ENCODE assay signal across 9 cellular contexts in the genomic region with DNA sequence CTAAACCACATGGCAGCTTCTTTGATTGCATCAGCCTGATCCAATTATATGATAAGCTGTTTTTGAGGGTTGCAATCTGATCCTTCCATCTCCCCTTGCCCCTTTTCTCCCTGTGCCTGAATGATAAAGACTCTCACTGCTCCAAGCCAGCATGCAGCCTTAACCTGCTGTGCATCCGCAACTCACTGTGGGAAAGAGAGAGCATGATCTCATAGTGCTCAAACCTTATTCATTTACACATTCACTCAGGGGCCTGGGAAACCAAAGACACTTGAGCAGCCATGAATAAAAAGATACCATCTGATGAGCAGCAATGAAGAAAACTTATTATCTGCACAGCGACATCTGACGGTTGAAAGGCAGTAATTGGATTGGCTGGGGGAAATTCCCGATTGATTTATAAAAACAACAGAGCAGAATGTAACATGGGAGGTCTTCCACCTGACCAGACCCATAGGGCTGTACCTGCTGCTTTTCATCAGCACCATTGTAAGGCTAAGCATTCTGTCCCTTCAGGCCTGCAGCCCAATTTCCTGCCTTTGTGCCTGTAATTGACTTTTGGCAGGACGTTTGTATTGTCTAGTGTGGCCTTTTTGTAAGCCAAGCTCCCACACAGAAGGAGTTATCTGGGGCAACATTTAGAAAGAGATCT.
DNase-seq lines count a peak whose midpoint lies in the region; ATAC-seq and TF ChIP-seq lines count a peak whose summit lies in the region.
"Had no signal": no experiment of that assay in that cellular context is flagged by ENCODE, and none has a peak within 500 bp of the region (broad histone marks: within the 10 kb centered on the region; RNA-seq: fewer than 3 reads in every experiment).

No MANE protein-coding gene starts in this region.

- H3K4me2 ChIP-seq in OCI-LY7 (ENCODE audit: low read length), result peak overlapping the region; percentile 36

- no peaks in the 10 kb centered on the region for H3K79me2 ChIP-seq in OCI-LY7 (ENCODE audit: insufficient read depth, low read depth, low read length)

- POLR2A ChIA-PET in OCI-LY7 (lab: Charles Lee), result no interaction called here

- no peak for TF ChIP-seq CTCF in OCI-LY7 (conservative IDR thresholded peaks at IDR 0.05; ENCODE audit: low read length)
- no peak for TF ChIP-seq CTCF in left ventricle myocardium inferior (IDR thresholded peaks at IDR 0.05; ENCODE audit: borderline replicate concordance)

- no peaks in the 10 kb centered on the region for H4K20me1 ChIP-seq in OCI-LY7 (ENCODE audit: insufficient read depth, low read length)

- CTCF ChIA-PET in OCI-LY7 (lab: Charles Lee; ENCODE audit: unreplicated experiment), result no interaction called here

- H3K4me3 ChIP-seq in OCI-LY7 (ENCODE audit: low read depth, low read length, poor library complexity, severe bottlenecking), result no peak overlapping the region
- no peak overlapping the region for H3K4me3 ChIP-seq in left ventricle myocardium inferior

- H2AFZ ChIP-seq in OCI-LY7 (ENCODE audit: low read length), result peak overlapping the region; percentile 60; the same call in 1 of the 2 replicates

- intact Hi-C loops in OCI-LY7 (cut with micrococcal nuclease; ENCODE audit: unreplicated experiment), result loop anchor here (5.0 kb wide), 1 partner anchor 363 kb away; no protein-coding TSS in a partner anchor
- intact Hi-C loops in left ventricle myocardium inferior (cut with micrococcal nuclease), result no loop called here
- intact Hi-C loops in sciatic nerve (cut with DNase I), result loop anchor here (5.0 kb wide), 1 partner anchor 98 kb away; no protein-coding TSS in a partner anchor

- H3K4me1 ChIP-seq in OCI-LY7 (ENCODE audit: insufficient read depth, low read length, poor library complexity, severe bottlenecking), result peaks cover 28% of the 10 kb centered on the region
- H3K4me1 ChIP-seq in left ventricle myocardium inferior, result peaks cover 53% of the 10 kb centered on the region

- BruUV-seq in OCI-LY7 (replicated peaks; lab: Mats Ljungman, UMichigan), result no TSS peak

- H3K9me3 ChIP-seq in OCI-LY7 (ENCODE audit: low read length), result no peaks in the 10 kb centered on the region
- no peaks in the 10 kb centered on the region for H3K9me3 ChIP-seq in left ventricle myocardium inferior (replicated peaks)

- H3K36me3 ChIP-seq in OCI-LY7 (ENCODE audit: insufficient read depth, low read length) (no peaks in the 10 kb centered on the region), left ventricle myocardium inferior (no peaks in the 10 kb centered on the region)

- DNase-seq in HT1080 (ENCODE audit: low read depth) (peak; percentile 11), OCI-LY7 (ENCODE audit: low spot score) (peak; percentile 27), left ventricle myocardium inferior (no peak), sciatic nerve (ENCODE audit: low spot score) (no peak), DMS153 treated with DMSO at 0.1 percent for 48 hours (lab: John Stamatoyannopoulos, UW; ENCODE audit: unreplicated experiment) (no peak), SKM-1 treated with dmso at 0.1 percent for 144 hours (lab: John Stamatoyannopoulos, UW; ENCODE audit: unreplicated experiment) (no peak), HuH-7 (ENCODE audit: low spot score) (no peak), DMS153 (lab: John Stamatoyannopoulos, UW) (no peak)
- DNase-seq: naive thymus-derived CD8-positive, alpha-beta T cell had no signal

- H3K27ac ChIP-seq in OCI-LY7 (ENCODE audit: low read depth, low read length, poor library complexity, severe bottlenecking) (no peak overlapping the region), left ventricle myocardium inferior (replicated peaks) (peak overlapping the region; percentile 58)

- no peaks in the 10 kb centered on the region for H3K27me3 ChIP-seq in left ventricle myocardium inferior (ENCODE audit: low read depth)

- ATAC-seq in sciatic nerve, result peak; percentile 37
- ATAC-seq: naive thymus-derived CD8-positive, alpha-beta T cell had no signal

- H3K9me2 ChIP-seq in OCI-LY7 (ENCODE audit: insufficient read depth, low read length), result no peaks in the 10 kb centered on the region

Comparison
In these comparisons a context has a peak if more than half of its experiments do, and no peak if none do; other contexts are left out.
1. DNase-seq: peak in HT1080 (single experiment) and OCI-LY7 (single experiment); none in left ventricle myocardium inferior (single experiment), sciatic nerve (single experiment), DMS153 treated with DMSO at 0.1 percent for 48 hours (single experiment), SKM-1 treated with dmso at 0.1 percent for 144 hours (single experiment), HuH-7 (single experiment) and DMS153 (single experiment).